ENCODE assay signal across 8 cellular contexts in genomic region chr21:5108048-5108775, GRCh38.
DNase-seq lines count a peak whose midpoint lies in the region; ATAC-seq and TF ChIP-seq lines count a peak whose summit lies in the region.
"Not testable (repeated sequence)": the region's sequence is repeated elsewhere in the genome, so short reads cannot be mapped to it uniquely, and the experiment has no call there.

No MANE protein-coding gene starts in this region.

- H3K4me3 ChIP-seq in HCT116 (replicated peaks in 1 of 2; ENCODE audit: low read depth in 1 of 2, low read length in 2 of 2); RWPE2 (ENCODE audit: severe bottlenecking); sigmoid colon; aorta (ENCODE audit: low read length in 2 of 2): not testable (repeated sequence)

- not testable (repeated sequence) for H3K4me1 ChIP-seq in HCT116 (ENCODE audit: control insufficient read depth in 1 of 2, insufficient read depth in 2 of 2, low read length in 2 of 2); RWPE2 (ENCODE audit: insufficient read depth, poor library complexity, severe bottlenecking); sigmoid colon; aorta (ENCODE audit: control insufficient read depth in 1 of 2, insufficient read depth in 2 of 2, low read length in 2 of 2)

- H3K27me3 ChIP-seq in HCT116 (ENCODE audit: insufficient read depth, low read length); RWPE2 (ENCODE audit: insufficient read depth, poor library complexity, severe bottlenecking); sigmoid colon; aorta (ENCODE audit: control insufficient read depth in 1 of 2, insufficient read depth in 2 of 2, low read length in 1 of 2): not testable (repeated sequence)

- CTCF ChIA-PET in HCT116 (lab: Charles Lee); activated CD8-positive, alpha-beta memory T cell treated with anti-CD3 and anti-CD28 coated beads, Interleukin-2, amount 10 ng/mL, durations not matched to agents 7 days and 5 days (lab: Charles Lee): not testable (repeated sequence)

- not testable (repeated sequence) for H3K79me2 ChIP-seq in HCT116 (ENCODE audit: insufficient read depth, low read length)

- H3K9me3 Mint-ChIP-seq in activated CD8-positive, alpha-beta memory T cell treated with anti-CD3 and anti-CD28 coated beads, Interleukin-2, amount 10 ng/mL, durations not matched to agents 7 days and 5 days (ENCODE audit: low read depth); chondrocyte (ENCODE audit: low read depth): not testable (repeated sequence)

- not testable (repeated sequence) for H3K9me3 ChIP-seq in HCT116 (ENCODE audit: control insufficient read depth in 1 of 2, insufficient read depth in 1 of 2, low read depth in 1 of 2, low read length in 2 of 2); RWPE2 (ENCODE audit: severe bottlenecking); sigmoid colon; aorta (ENCODE audit: control insufficient read depth, low read length)

- TF ChIP-seq POLR2A in HCT116 (IDR thresholded peaks at IDR 0.05; ENCODE audit: borderline replicate concordance, extremely low read depth, insufficient read depth, insufficient read length); sigmoid colon (IDR thresholded peaks at IDR 0.05): not testable (repeated sequence)

- not testable (repeated sequence) for H3K4me1 Mint-ChIP-seq in activated CD8-positive, alpha-beta memory T cell treated with anti-CD3 and anti-CD28 coated beads, Interleukin-2, amount 10 ng/mL, durations not matched to agents 7 days and 5 days; chondrocyte (ENCODE audit: low read depth)

- H3K9me2 ChIP-seq in HCT116 (ENCODE audit: insufficient read depth), result not testable (repeated sequence)

- ATAC-seq in HCT116, result peak; percentile 95
- peak; percentile 47; the same call in 2 of the 3 replicates for ATAC-seq in RWPE2 (ENCODE audit: low read depth)
- not testable (repeated sequence) for ATAC-seq in activated CD8-positive, alpha-beta memory T cell treated with anti-CD3 and anti-CD28 coated beads, Interleukin-2, amount 10 ng/mL, durations not matched to agents 7 days and 5 days; aorta (ENCODE audit: low FRiP score)
- peak; percentile 50 for ATAC-seq in Right ventricle myocardium superior (ENCODE audit: poor library complexity)
- ATAC-seq in left colon, result peak; percentile 82

- not testable (repeated sequence) for TF ChIP-seq RAD21 in HCT116 (IDR thresholded peaks at IDR 0.05; ENCODE audit: low read depth)

- H3K4me2 ChIP-seq in HCT116 (ENCODE audit: low read length), result not testable (repeated sequence)

- not testable (repeated sequence) for H3K9ac ChIP-seq in HCT116 (ENCODE audit: low read length)

- not testable (repeated sequence) for H3K4me3 Mint-ChIP-seq in activated CD8-positive, alpha-beta memory T cell treated with anti-CD3 and anti-CD28 coated beads, Interleukin-2, amount 10 ng/mL, durations not matched to agents 7 days and 5 days; chondrocyte (ENCODE audit: unreplicated experiment)

- RAD21 ChIA-PET in HCT116 (lab: Charles Lee; ENCODE audit: low non-redundant PET in 1 of 2, low total read pairs in 2 of 2, uncharacterized antibody in 2 of 2, unreplicated experiment in 2 of 2), result not testable (repeated sequence)

- not testable (repeated sequence) for DNase-seq in HCT116 (ENCODE audit: low read depth, low spot score); RWPE2 (ENCODE audit: low spot score)
- peak; percentile 12 for DNase-seq in activated CD8-positive, alpha-beta memory T cell treated with anti-CD3 and anti-CD28 coated beads, Interleukin-2, amount 10 ng/mL, durations not matched to agents 7 days and 5 days
- peak; percentile 4 for DNase-seq in chondrocyte (ENCODE audit: low spot score)
- DNase-seq in Right ventricle myocardium superior, result peak; percentile 40
- peak; percentile 25 to 33 for DNase-seq in left colon
- DNase-seq in sigmoid colon, result peak; percentile 65
- peak; percentile 37 to 47 for DNase-seq in aorta

- BruUV-seq in HCT116 (replicated peaks; lab: Mats Ljungman, UMichigan), result not testable (repeated sequence)

- H3K36me3 Mint-ChIP-seq in activated CD8-positive, alpha-beta memory T cell treated with anti-CD3 and anti-CD28 coated beads, Interleukin-2, amount 10 ng/mL, durations not matched to agents 7 days and 5 days; chondrocyte (ENCODE audit: low read depth): not testable (repeated sequence)

- not testable (repeated sequence) for H3K36me3 ChIP-seq in HCT116 (ENCODE audit: control insufficient read depth in 1 of 2, insufficient read depth in 2 of 2, low read length in 2 of 2); RWPE2 (ENCODE audit: low read depth); sigmoid colon; aorta (ENCODE audit: control insufficient read depth in 1 of 2, insufficient read depth in 2 of 2, low read length in 1 of 2)

- not testable (repeated sequence) for H2AFZ ChIP-seq in HCT116 (ENCODE audit: low read depth, low read length, poor library complexity, severe bottlenecking)

- not testable (repeated sequence) for TF ChIP-seq EP300 in sigmoid colon (IDR thresholded peaks at IDR 0.05)

- intact Hi-C loops in HCT116 (cut with micrococcal nuclease); Right ventricle myocardium superior (cut with DNase I); left colon (cut with DNase I, micrococcal nuclease); sigmoid colon (cut with DNase I); aorta (cut with DNase I): not testable (repeated sequence)

- not testable (repeated sequence) for H3K27ac Mint-ChIP-seq in activated CD8-positive, alpha-beta memory T cell treated with anti-CD3 and anti-CD28 coated beads, Interleukin-2, amount 10 ng/mL, durations not matched to agents 7 days and 5 days; chondrocyte (ENCODE audit: unreplicated experiment)

- H3K27me3 Mint-ChIP-seq in activated CD8-positive, alpha-beta memory T cell treated with anti-CD3 and anti-CD28 coated beads, Interleukin-2, amount 10 ng/mL, durations not matched to agents 7 days and 5 days; chondrocyte (ENCODE audit: low read depth): not testable (repeated sequence)

- not testable (repeated sequence) for H4K20me1 ChIP-seq in HCT116 (ENCODE audit: insufficient read depth)

- not testable (repeated sequence) for TF ChIP-seq CTCF in HCT116 (IDR thresholded peaks at IDR 0.05 in 2 of 3, conservative IDR thresholded peaks at IDR 0.05 in 1 of 3; ENCODE audit: borderline replicate concordance in 1 of 3, insufficient read depth in 1 of 3, low read depth in 2 of 3, low read length in 2 of 3); RWPE2 (IDR thresholded peaks at IDR 0.05; ENCODE audit: poor library complexity, severe bottlenecking); chondrocyte (IDR thresholded peaks at IDR 0.05); sigmoid colon (IDR thresholded peaks at IDR 0.05)

- H3K27ac ChIP-seq in HCT116 (ENCODE audit: low read depth, low read length); RWPE2 (ENCODE audit: poor library complexity, severe bottlenecking); sigmoid colon; aorta (ENCODE audit: low read depth in 1 of 2, low read length in 2 of 2): not testable (repeated sequence)

- 10 to 37% methylated on average over 5 to 6 of the region's 19 CpGs for WGBS in sigmoid colon, 2 donors
- WGBS in aorta, 2 donors, result 31 to 40% methylated on average over 3 to 7 of the region's 19 CpGs

- POLR2A ChIA-PET in HCT116 (lab: Charles Lee), result not testable (repeated sequence)
